Comparison of ENCODE assay signal across 13 cellular contexts in the genomic region with DNA sequence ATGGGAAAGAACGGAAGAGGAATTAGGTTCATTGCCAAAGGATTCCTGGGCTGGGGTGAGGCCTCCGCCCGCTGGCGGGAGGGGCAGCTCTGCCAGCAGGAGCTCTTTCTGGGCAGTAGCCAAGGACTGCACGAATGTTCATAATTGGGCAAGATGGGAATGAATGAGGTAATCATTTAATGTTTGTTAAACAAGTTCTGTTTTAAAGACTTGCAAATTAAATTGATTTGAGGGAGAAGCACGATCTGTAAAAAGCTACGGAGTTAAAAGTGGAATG.
DNase-seq lines count a peak whose midpoint lies in the region; ATAC-seq and TF ChIP-seq lines count a peak whose summit lies in the region.
"Had no signal": no experiment of that assay in that cellular context is flagged by ENCODE, and none has a peak within 500 bp of the region (broad histone marks: within the 10 kb centered on the region; RNA-seq: fewer than 3 reads in every experiment).

No MANE protein-coding gene starts in this region.

- no peaks in the 10 kb centered on the region for H3K4me1 Mint-ChIP-seq in progenitor cell of endocrine pancreas (ENCODE audit: low read depth)
- H3K4me1 Mint-ChIP-seq: naive B cell had no signal

- H3K36me3 ChIP-seq in prostate gland = no peaks in the 10 kb centered on the region

- H3K9me3 Mint-ChIP-seq in progenitor cell of endocrine pancreas (ENCODE audit: low read depth) = no peaks in the 10 kb centered on the region
- H3K9me3 Mint-ChIP-seq: activated naive CD4-positive, alpha-beta T cell treated with anti-CD3 and anti-CD28 coated beads, Interleukin-2, amount 50 U/mL, for 72 hours; naive B cell had no signal

- H3K27ac ChIP-seq in epithelial cell of prostate = no peak overlapping the region
- H3K27ac ChIP-seq in prostate gland = no peak overlapping the region
- H3K27ac ChIP-seq: testis had no signal

- H3K27me3 ChIP-seq in prostate gland (replicated peaks; ENCODE audit: insufficient read depth) = no peaks in the 10 kb centered on the region
- H3K27me3 ChIP-seq: testis had no signal

- no peak for TF ChIP-seq RAD21 in Ishikawa (IDR thresholded peaks at IDR 0.05; ENCODE audit: low read depth)

- H3K36me3 Mint-ChIP-seq in progenitor cell of endocrine pancreas (ENCODE audit: insufficient read depth) = peaks cover 4% of the 10 kb centered on the region
- H3K36me3 Mint-ChIP-seq: activated naive CD4-positive, alpha-beta T cell treated with anti-CD3 and anti-CD28 coated beads, Interleukin-2, amount 50 U/mL, for 72 hours; naive B cell had no signal

- H3K4me3 ChIP-seq in prostate gland = no peak overlapping the region
- H3K4me3 ChIP-seq: testis had no signal

- H3K4me3 Mint-ChIP-seq in progenitor cell of endocrine pancreas (ENCODE audit: low read depth) = no peak overlapping the region
- H3K4me3 Mint-ChIP-seq: naive B cell had no signal

- TF ChIP-seq POLR2A in prostate gland (IDR thresholded peaks at IDR 0.05) = no peak

- no peaks in the 10 kb centered on the region for H3K27me3 Mint-ChIP-seq in progenitor cell of endocrine pancreas

- H3K9me3 ChIP-seq in prostate gland = no peaks in the 10 kb centered on the region
- H3K9me3 ChIP-seq: testis had no signal

- ATAC-seq in GM21381 (IDR thresholded peaks at IDR 0.05; ENCODE audit: unreplicated experiment) = no peak
- ATAC-seq: activated naive CD4-positive, alpha-beta T cell treated with anti-CD3 and anti-CD28 coated beads, Interleukin-2, amount 50 U/mL, for 72 hours had no signal

- peak; percentile 87 for TF ChIP-seq EP300 in Ishikawa (IDR thresholded peaks at IDR 0.05; ENCODE audit: borderline replicate concordance)

- 36% methylated on average over 7 of the region's 7 CpGs for WGBS in prostate gland

- H3K4me1 ChIP-seq in prostate gland (replicated peaks) = no peaks in the 10 kb centered on the region
- H3K4me1 ChIP-seq: testis had no signal

- no peak overlapping the region for H3K27ac Mint-ChIP-seq in progenitor cell of endocrine pancreas
- H3K27ac Mint-ChIP-seq: activated naive CD4-positive, alpha-beta T cell treated with anti-CD3 and anti-CD28 coated beads, Interleukin-2, amount 50 U/mL, for 72 hours; naive B cell had no signal

- intact Hi-C loops in prostate gland (cut with DNase I) = loop anchor here (2.0 kb wide), 2 partner anchors 153 to 611 kb away; no protein-coding TSS in a partner anchor

- no peak for TF ChIP-seq CTCF in prostate gland (IDR thresholded peaks at IDR 0.05)
- no peak for TF ChIP-seq CTCF in progenitor cell of endocrine pancreas (IDR thresholded peaks at IDR 0.05; ENCODE audit: unreplicated experiment)

- DNase-seq in NCI-H226 (peak; percentile 55), epithelial cell of prostate (ENCODE audit: low read depth, low spot score) (peak; percentile 27), prostate gland (ENCODE audit: low spot score) (peak; percentile 51), progenitor cell of endocrine pancreas (ENCODE audit: low spot score, unreplicated experiment) (no peak)
- no peak for DNase-seq in activated CD4-positive, CD25-positive, alpha-beta regulatory T cell (lab: John Stamatoyannopoulos, UW)
- DNase-seq: MM.1S, naive B cell, NCI-H774, SHP77 treated with DMSO at 0.1 percent for 48 hours, testis had no signal

TF ChIP-seq in Ishikawa, 13 proteins besides CTCF, POLR2A, EP300 and RAD21:
- TF ChIP-seq CEBPB (IDR thresholded peaks at IDR 0.05) (peak; percentile 73; the same call in 1 of the 2 replicates), YY1 (IDR thresholded peaks at IDR 0.05; ENCODE audit: low read depth) (no peak), TAF1 (IDR thresholded peaks at IDR 0.05; ENCODE audit: low read depth) (0 out of 2 replicates have a peak, but pooled peaks have one; percentile 18), TCF12 (IDR thresholded peaks at IDR 0.05; ENCODE audit: low read depth) (peak; percentile 85), FOXM1 (IDR thresholded peaks at IDR 0.05; ENCODE audit: borderline replicate concordance, low read depth) (peak; percentile 77), EGR1 (IDR thresholded peaks at IDR 0.05) (no peak), TEAD4 (IDR thresholded peaks at IDR 0.05) (peak; percentile 78), ZBTB7A (IDR thresholded peaks at IDR 0.05; ENCODE audit: low read depth) (no peak), CREB1 (IDR thresholded peaks at IDR 0.05; ENCODE audit: low read depth) (no peak), NFIC (IDR thresholded peaks at IDR 0.05) (peak; percentile 94)
- TF ChIP-seq, protein P1, sequence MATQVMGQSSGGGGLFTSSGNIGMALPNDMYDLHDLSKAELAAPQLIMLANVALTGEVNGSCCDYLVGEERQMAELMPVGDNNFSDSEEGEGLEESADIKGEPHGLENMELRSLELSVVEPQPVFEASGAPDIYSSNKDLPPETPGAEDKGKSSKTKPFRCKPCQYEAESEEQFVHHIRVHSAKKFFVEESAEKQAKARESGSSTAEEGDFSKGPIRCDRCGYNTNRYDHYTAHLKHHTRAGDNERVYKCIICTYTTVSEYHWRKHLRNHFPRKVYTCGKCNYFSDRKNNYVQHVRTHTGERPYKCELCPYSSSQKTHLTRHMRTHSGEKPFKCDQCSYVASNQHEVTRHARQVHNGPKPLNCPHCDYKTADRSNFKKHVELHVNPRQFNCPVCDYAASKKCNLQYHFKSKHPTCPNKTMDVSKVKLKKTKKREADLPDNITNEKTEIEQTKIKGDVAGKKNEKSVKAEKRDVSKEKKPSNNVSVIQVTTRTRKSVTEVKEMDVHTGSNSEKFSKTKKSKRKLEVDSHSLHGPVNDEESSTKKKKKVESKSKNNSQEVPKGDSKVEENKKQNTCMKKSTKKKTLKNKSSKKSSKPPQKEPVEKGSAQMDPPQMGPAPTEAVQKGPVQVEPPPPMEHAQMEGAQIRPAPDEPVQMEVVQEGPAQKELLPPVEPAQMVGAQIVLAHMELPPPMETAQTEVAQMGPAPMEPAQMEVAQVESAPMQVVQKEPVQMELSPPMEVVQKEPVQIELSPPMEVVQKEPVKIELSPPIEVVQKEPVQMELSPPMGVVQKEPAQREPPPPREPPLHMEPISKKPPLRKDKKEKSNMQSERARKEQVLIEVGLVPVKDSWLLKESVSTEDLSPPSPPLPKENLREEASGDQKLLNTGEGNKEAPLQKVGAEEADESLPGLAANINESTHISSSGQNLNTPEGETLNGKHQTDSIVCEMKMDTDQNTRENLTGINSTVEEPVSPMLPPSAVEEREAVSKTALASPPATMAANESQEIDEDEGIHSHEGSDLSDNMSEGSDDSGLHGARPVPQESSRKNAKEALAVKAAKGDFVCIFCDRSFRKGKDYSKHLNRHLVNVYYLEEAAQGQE (IDR thresholded peaks at IDR 0.05; ENCODE audit: low read depth) = no peak
- TF ChIP-seq, protein P2, sequence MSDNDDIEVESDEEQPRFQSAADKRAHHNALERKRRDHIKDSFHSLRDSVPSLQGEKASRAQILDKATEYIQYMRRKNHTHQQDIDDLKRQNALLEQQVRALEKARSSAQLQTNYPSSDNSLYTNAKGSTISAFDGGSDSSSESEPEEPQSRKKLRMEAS (IDR thresholded peaks at IDR 0.05) = 0 out of 2 replicates have a peak, but pooled peaks have one; percentile 30
- TF ChIP-seq, protein P3, sequence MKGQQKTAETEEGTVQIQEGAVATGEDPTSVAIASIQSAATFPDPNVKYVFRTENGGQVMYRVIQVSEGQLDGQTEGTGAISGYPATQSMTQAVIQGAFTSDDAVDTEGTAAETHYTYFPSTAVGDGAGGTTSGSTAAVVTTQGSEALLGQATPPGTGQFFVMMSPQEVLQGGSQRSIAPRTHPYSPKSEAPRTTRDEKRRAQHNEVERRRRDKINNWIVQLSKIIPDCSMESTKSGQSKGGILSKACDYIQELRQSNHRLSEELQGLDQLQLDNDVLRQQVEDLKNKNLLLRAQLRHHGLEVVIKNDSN (IDR thresholded peaks at IDR 0.05) = no peak

Comparison
In these comparisons a context has a peak if more than half of its experiments do, and no peak if none do; other contexts are left out.
1. DNase-seq: peak in NCI-H226 (single experiment), epithelial cell of prostate (single experiment) and prostate gland (single experiment); none in activated CD4-positive, CD25-positive, alpha-beta regulatory T cell (0 of 4) and progenitor cell of endocrine pancreas (single experiment).